In genomic region chr3:31945738-31946052, GRCh38 we compare ENCODE assay signal across 14 cellular contexts. TPM values are rescaled to one million over a fixed set of nuclear protein-coding genes. Genes with fewer than 3 reads are reported as not detected.
DNase-seq lines count a peak whose midpoint lies in the region; ATAC-seq and TF ChIP-seq lines count a peak whose summit lies in the region.
"Had no signal": no experiment of that assay in that cellular context is flagged by ENCODE, and none has a peak within 500 bp of the region (broad histone marks: within the 10 kb centered on the region; RNA-seq: fewer than 3 reads in every experiment).

No MANE protein-coding gene starts in this region.

- H3K9me3 ChIP-seq in subcutaneous abdominal adipose tissue (ENCODE audit: control insufficient read depth in 5 of 5, low read length in 5 of 5), result peaks cover 0 to 5% (median 3%) of the 10 kb centered on the region in 5 donors

- peak overlapping the region; percentile 49 for H3K27ac ChIP-seq in subcutaneous abdominal adipose tissue (ENCODE audit: low read depth, low read length)
- H3K27ac ChIP-seq: epithelial cell of prostate had no signal

- H3K4me1 ChIP-seq in subcutaneous abdominal adipose tissue (ENCODE audit: control insufficient read depth in 5 of 5, insufficient read depth in 5 of 5, low read length in 5 of 5), result peaks cover 0 to 39% (median 12%) of the 10 kb centered on the region in 5 donors

- POLR2A ChIA-PET in WTC11 (lab: Charles Lee), result no interaction called here

- DNase-seq in HCEC 1CT (peak; percentile 90), WTC11 (ENCODE audit: low spot score) (no peak), iris pigment epithelial cell (ENCODE audit: low read depth) (peak; percentile 55), Ammon's horn (ENCODE audit: low spot score) (no peak), T1000 (lab: John Stamatoyannopoulos, UW) (no peak)
- DNase-seq in activated T-cell treated with anti-CD3 and anti-CD28 coated beads, Interleukin-2, amount 50 U/mL, for 4 hours, result no peak
- DNase-seq: activated naive CD4-positive, alpha-beta T cell treated with anti-CD3 and anti-CD28 coated beads for 36 hours; CD8-positive, alpha-beta T cell; NCI-H1436; NCI-H524 treated with DMSO at 0.1 percent for 48 hours; SIG-M5 had no signal

- H3K9me3 Mint-ChIP-seq in WTC11, result peaks cover 14% of the 10 kb centered on the region
- peaks cover 5% of the 10 kb centered on the region for H3K9me3 Mint-ChIP-seq in activated T-cell treated with anti-CD3 and anti-CD28 coated beads, Interleukin-2, amount 50 U/mL, for 4 hours
- H3K9me3 Mint-ChIP-seq: CD8-positive, alpha-beta T cell had no signal

- peaks cover 59% of the 10 kb centered on the region for H3K4me1 Mint-ChIP-seq in WTC11
- H3K4me1 Mint-ChIP-seq in activated T-cell treated with anti-CD3 and anti-CD28 coated beads, Interleukin-2, amount 50 U/mL, for 4 hours (ENCODE audit: low read depth), result no peaks in the 10 kb centered on the region

- peak overlapping the region; percentile 61; the same call in 1 of the 2 replicates for H3K27ac Mint-ChIP-seq in WTC11
- H3K27ac Mint-ChIP-seq: activated naive CD4-positive, alpha-beta T cell treated with anti-CD3 and anti-CD28 coated beads for 36 hours; CD8-positive, alpha-beta T cell had no signal

- CTCF ChIA-PET in WTC11 (lab: Charles Lee), result no interaction called here

- H3K9ac ChIP-seq in subcutaneous abdominal adipose tissue (ENCODE audit: low read length in 5 of 5), result no peak overlapping the region

- no peak overlapping the region for H3K4me3 Mint-ChIP-seq in WTC11
- no peak overlapping the region for H3K4me3 Mint-ChIP-seq in activated T-cell treated with anti-CD3 and anti-CD28 coated beads, Interleukin-2, amount 50 U/mL, for 4 hours
- H3K4me3 Mint-ChIP-seq: activated naive CD4-positive, alpha-beta T cell treated with anti-CD3 and anti-CD28 coated beads for 36 hours; CD8-positive, alpha-beta T cell had no signal

- no peaks in the 10 kb centered on the region for H3K27me3 Mint-ChIP-seq in WTC11 (ENCODE audit: low read depth)
- H3K27me3 Mint-ChIP-seq in activated T-cell treated with anti-CD3 and anti-CD28 coated beads, Interleukin-2, amount 50 U/mL, for 4 hours (ENCODE audit: low read depth), result peaks cover 5% of the 10 kb centered on the region

- ATAC-seq in WTC11, result no peak
- no peak for ATAC-seq in activated T-cell treated with anti-CD3 and anti-CD28 coated beads, Interleukin-2, amount 50 U/mL, for 4 hours
- ATAC-seq in GM21576 (IDR thresholded peaks at IDR 0.05; ENCODE audit: unreplicated experiment), result no peak
- ATAC-seq: CD8-positive, alpha-beta T cell had no signal

- H3K36me3 Mint-ChIP-seq in WTC11, result peaks cover 14% of the 10 kb centered on the region
- no peaks in the 10 kb centered on the region for H3K36me3 Mint-ChIP-seq in activated T-cell treated with anti-CD3 and anti-CD28 coated beads, Interleukin-2, amount 50 U/mL, for 4 hours (ENCODE audit: insufficient read depth)
- H3K36me3 Mint-ChIP-seq: CD8-positive, alpha-beta T cell had no signal

- no peaks in the 10 kb centered on the region for H3K36me3 ChIP-seq in subcutaneous abdominal adipose tissue (ENCODE audit: control insufficient read depth in 5 of 5, insufficient read depth in 5 of 5, low read length in 5 of 5)

- H3K27me3 ChIP-seq in subcutaneous abdominal adipose tissue (ENCODE audit: control insufficient read depth in 5 of 5, insufficient read depth in 4 of 5, low read length in 5 of 5), result peaks cover 0 to 2% (median 0%) of the 10 kb centered on the region in 5 donors

- H3K4me3 ChIP-seq in subcutaneous abdominal adipose tissue (ENCODE audit: low read depth in 1 of 5, low read length in 5 of 5), result no peak overlapping the region

- no peak for TF ChIP-seq CTCF in WTC11 (IDR thresholded peaks at IDR 0.05)

TF ChIP-seq in WTC11, 78 proteins besides CTCF, POLR2A, EP300 and RAD21 (continues in another document):
- TF ChIP-seq ZNF423 (CRISPR knock-in tag; IDR thresholded peaks at IDR 0.05) (no peak), ATF2 (CRISPR knock-in tag; IDR thresholded peaks at IDR 0.05; ENCODE audit: borderline replicate concordance, low read depth) (no peak), STAT6 (CRISPR knock-in tag; conservative IDR thresholded peaks at IDR 0.05; ENCODE audit: low read depth) (no peak), ZNF138 (CRISPR knock-in tag; conservative IDR thresholded peaks at IDR 0.05) (no peak), ZNF512 (CRISPR knock-in tag; IDR thresholded peaks at IDR 0.05; ENCODE audit: borderline replicate concordance) (no peak), PRRX2 (CRISPR knock-in tag; IDR thresholded peaks at IDR 0.05) (no peak), AR (CRISPR knock-in tag; IDR thresholded peaks at IDR 0.05) (no peak), ZNF219 (CRISPR knock-in tag; IDR thresholded peaks at IDR 0.05; ENCODE audit: borderline replicate concordance) (no peak)

RNA-seq across cellular contexts. Expression of gene OSBPL10, which starts 35.4 kb away (rescaled TPM):
- total RNA-seq in WTC11 (2021), result 81.6 to 87.7 TPM (median 84.1 TPM) in 3 replicates
- 1 to 10 TPM; 3.2 to 7.0 (median 6.8) TPM for total RNA-seq in activated T-cell treated with anti-CD3 and anti-CD28 coated beads, Interleukin-2, amount 50 U/mL, for 4 hours

RNA-seq across cellular contexts. Expression of gene ZNF860, which starts 35.9 kb away (rescaled TPM):
- 6.4 to 6.7 TPM (median 6.5 TPM) in 3 replicates for total RNA-seq in WTC11 (2021)
- under 1 TPM; 0.11 to 0.66 (median 0.13) TPM for total RNA-seq in activated T-cell treated with anti-CD3 and anti-CD28 coated beads, Interleukin-2, amount 50 U/mL, for 4 hours
- total RNA-seq: CD8-positive, alpha-beta T cell had no signal

Comparison
In these comparisons a context has a peak if more than half of its experiments do, and no peak if none do; other contexts are left out.
1. DNase-seq: peak in HCEC 1CT (single experiment) and iris pigment epithelial cell (single experiment); none in WTC11 (single experiment), activated T-cell treated with anti-CD3 and anti-CD28 coated beads, Interleukin-2, amount 50 U/mL, for 4 hours (single experiment), Ammon's horn (single experiment) and T1000 (single experiment).
2. RNA of gene OSBPL10, which starts 35.4 kb away (total RNA-seq): 81.6 to 87.7 TPM in WTC11; 3.2 to 7.0 TPM in activated T-cell treated with anti-CD3 and anti-CD28 coated beads, Interleukin-2, amount 50 U/mL, for 4 hours; every median in the first group is over 10 times any median in the second.